29 cellular contexts compared by ENCODE assay signal in the genomic region with DNA sequence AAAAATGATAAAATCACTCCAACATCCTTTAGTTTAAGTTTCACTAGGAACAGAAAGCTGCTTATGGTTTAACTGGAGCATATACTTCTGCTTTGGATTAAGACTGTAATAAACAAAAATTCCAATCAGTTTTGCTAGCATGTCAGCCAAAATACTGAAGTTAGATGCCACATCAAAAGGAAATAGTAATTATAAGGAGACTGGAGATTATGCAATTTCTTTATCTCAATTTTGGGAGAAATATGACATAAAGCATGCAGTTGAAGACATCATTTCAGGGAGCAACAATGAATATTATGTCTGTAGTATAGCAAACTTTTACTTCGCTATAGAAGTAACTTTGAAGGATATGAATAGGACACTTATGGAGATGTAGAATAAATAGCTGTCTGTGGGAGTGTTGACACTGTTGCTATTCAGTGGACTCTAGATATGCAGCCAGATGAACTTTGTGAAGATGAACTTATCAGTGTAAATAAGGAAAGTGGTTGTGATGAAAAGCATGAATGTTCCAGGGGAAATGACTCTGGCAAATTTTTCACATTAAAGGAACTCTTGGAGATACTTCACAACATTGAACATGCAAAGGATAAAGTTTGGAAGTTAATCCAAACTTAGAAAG.
A peak's percentile ranks its signal among the peaks of the same experiment; 100 is the strongest.
DNase-seq lines count a peak whose midpoint lies in the region; ATAC-seq, FAIRE-seq and TF ChIP-seq lines count a peak whose summit lies in the region.
"Had no signal": no experiment of that assay in that cellular context is flagged by ENCODE, and none has a peak within 500 bp of the region (broad histone marks: within the 10 kb centered on the region; RNA-seq: fewer than 3 reads in every experiment).

No MANE protein-coding gene starts in this region.

- H4K20me1 ChIP-seq in K562 (replicated peaks; ENCODE audit: control insufficient read depth, insufficient read depth, low read length) = no peaks in the 10 kb centered on the region
- H4K20me1 ChIP-seq in HepG2 (ENCODE audit: insufficient read depth, low read length) = no peaks in the 10 kb centered on the region

- H3K9me1 ChIP-seq in K562 (ENCODE audit: control insufficient read depth, insufficient read depth, low read length) = no peaks in the 10 kb centered on the region

- H3K9me3 ChIP-seq in K562 (replicated peaks; ENCODE audit: control insufficient read depth, insufficient read depth, low read depth, low read length) (no peaks in the 10 kb centered on the region), HepG2 (ENCODE audit: low read length) (no peaks in the 10 kb centered on the region), transverse colon (no peaks in the 10 kb centered on the region), testis (no peaks in the 10 kb centered on the region), body of pancreas (no peaks in the 10 kb centered on the region)

- no peak overlapping the region for H3K27ac ChIP-seq in K562 (ENCODE audit: extremely low read depth, low read depth, low read length)
- peak overlapping the region; percentile 84 for H3K27ac ChIP-seq in HepG2 (ENCODE audit: extremely low read length, insufficient read depth, low read length)
- no peak overlapping the region for H3K27ac ChIP-seq in transverse colon
- no peak overlapping the region for H3K27ac ChIP-seq in testis
- H3K27ac ChIP-seq in body of pancreas = no peak overlapping the region
- H3K27ac ChIP-seq: RWPE1, SK-N-MC had no signal

- 67% methylated on average over 1 of the region's 1 CpG for WGBS in K562 (ENCODE audit: insufficient coverage, low coverage, missing lambda C conversion rate)
- WGBS in HepG2 (ENCODE audit: low lambda C conversion rate) = 3% methylated on average over 1 of the region's 1 CpG
- WGBS in transverse colon (ENCODE audit: low coverage in 1 of 2), 2 donors = 52 to 60% methylated on average over 1 of the region's 1 CpG
- 61 to 74% methylated on average over 1 of the region's 1 CpG for WGBS in testis, 2 donors
- 88 to 90% methylated on average over 1 of the region's 1 CpG for WGBS in body of pancreas, 2 donors

- in situ Hi-C loops in K562 (cut with MboI) (loop anchor here (25.0 kb wide), 1 partner anchor 720 kb away; a partner anchor contains a TSS), HepG2 (cut with HindIII; ENCODE audit: extremely low pct_ligation_motif_present, low pct_unique_long_range_greater_than_20kb) (loop anchor here (25.0 kb wide), 1 partner anchor 720 kb away; a partner anchor contains a TSS), transverse colon (cut with MboI; ENCODE audit: low pct_ligation_motif_present in 1 of 4, low pct_unique_long_range_greater_than_20kb in 1 of 4, low sequenced_read_pairs in 3 of 4) (loop anchor here in 1 of 4 donors (10.0 to 25.0 kb wide), 2 partner anchors 478 to 720 kb away; a partner anchor contains a TSS)

- H3K9ac ChIP-seq in K562 (ENCODE audit: insufficient read depth in 1 of 2, low read depth in 2 of 2, low read length in 2 of 2) = no peak overlapping the region
- H3K9ac ChIP-seq in HepG2 (ENCODE audit: insufficient read depth, low read depth, low read length) = peak overlapping the region; percentile 16; the same call in 1 of the 2 replicates

- DNase-seq in Right ventricle myocardium inferior (ENCODE audit: missing footprints) (no peak), cardiac septum (ENCODE audit: low spot score) (no peak), K562 (ENCODE audit: extremely low read depth in 1 of 4, low spot score in 3 of 4) (no peak), HepG2 (ENCODE audit: low spot score) (peak; percentile 94), transverse colon (no peak), testis (no peak), body of pancreas (no peak)
- DNase-seq: activated CD4-positive, alpha-beta T cell treated with anti-CD3 and anti-CD28 coated beads, Interleukin-2, amount 50 U/mL, for 48 hours; activated CD4-positive, CD25-positive, alpha-beta regulatory T cell treated with anti-CD3 and anti-CD28 coated beads, Interleukin-2, amount 50 U/mL, for 72 hours; activated naive CD4-positive, alpha-beta T cell treated with Interleukin-2 at 50 U/mL for 16 hours; activated T-cell treated with anti-CD3 and anti-CD28 coated beads, Interleukin-2, amount 50 U/mL, for 72 hours; CD4-positive, CD25-positive, alpha-beta regulatory T cell; HFFc6; immature natural killer cell; midbrain; naive thymus-derived CD4-positive, alpha-beta T cell; NCI-H1048; NCI-H1694; NCI-H446; NCI-H82; nucleus accumbens; stimulated activated CD4-positive, alpha-beta T cell treated with anti-CD3 and anti-CD28 coated beads, Interleukin-15, amount 100 ng/mL, for 24 hours; stimulated activated CD4-positive, alpha-beta T cell treated with anti-CD3 and anti-CD28 coated beads, Interleukin-4, amount 100 ng/mL, for 4 hours; T-helper 2 cell had no signal

- POLR2A ChIA-PET in K562 (lab: Yijun Ruan, JAX) (interaction anchor here (1.2 kb wide), 1 partner anchor 8 kb away, joined by 4 read pairs; no protein-coding TSS in a partner anchor), HepG2 (lab: Yijun Ruan, JAX) (no interaction called here)

- H2AFZ ChIP-seq in K562 (ENCODE audit: low read depth, low read length) (no peak overlapping the region), HepG2 (ENCODE audit: low read length) (no peak overlapping the region)
- H2AFZ ChIP-seq: GM23338 had no signal

- no peak overlapping the region for H3K4me2 ChIP-seq in K562 (ENCODE audit: insufficient read depth, low read length)
- peak overlapping the region; percentile 48 for H3K4me2 ChIP-seq in HepG2 (ENCODE audit: low read depth, low read length)
- H3K4me2 ChIP-seq: GM23338 had no signal

- H3K4me3 ChIP-seq in K562 = no peak overlapping the region
- H3K4me3 ChIP-seq in HepG2 (replicated peaks in 1 of 3; ENCODE audit: insufficient read depth in 1 of 3, low read depth in 2 of 3, low read length in 3 of 3) = peak overlapping the region in 1 of 3 experiments; percentile 17; a peak in 1 of 6 replicates
- H3K4me3 ChIP-seq in transverse colon = no peak overlapping the region
- no peak overlapping the region for H3K4me3 ChIP-seq in testis
- H3K4me3 ChIP-seq in body of pancreas = no peak overlapping the region
- H3K4me3 ChIP-seq: GM23338, SK-N-MC had no signal

- no peak for TF ChIP-seq RAD21 in K562 (CRISPR knock-in tag; conservative IDR thresholded peaks at IDR 0.05 in 1 of 2, IDR thresholded peaks at IDR 0.05 in 1 of 2)
- TF ChIP-seq RAD21 in HepG2 (CRISPR knock-in tag; IDR thresholded peaks at IDR 0.05) = no peak

- no peak for FAIRE-seq in K562 (lab: Jason Lieb, UNC)
- FAIRE-seq in HepG2 (lab: Jason Lieb, UNC) = peak; percentile 82
- FAIRE-seq: endothelial cell of umbilical vein had no signal

- ATAC-seq in Right ventricle myocardium inferior (peak; percentile 42), K562 (no peak), HepG2 (peak; percentile 93), GM19397 (IDR thresholded peaks at IDR 0.05; ENCODE audit: unreplicated experiment) (no peak), body of pancreas (no peak)
- ATAC-seq: activated T-cell treated with anti-CD3 and anti-CD28 coated beads, Interleukin-2, amount 50 U/mL, for 72 hours; GM23338; naive thymus-derived CD4-positive, alpha-beta T cell had no signal

- H3K36me3 ChIP-seq in K562 (ENCODE audit: control insufficient read depth, insufficient read depth, low read length) (no peaks in the 10 kb centered on the region), HepG2 (replicated peaks in 1 of 2; ENCODE audit: control insufficient read depth in 1 of 2, insufficient read depth in 2 of 2, low read length in 2 of 2) (no peaks in the 10 kb centered on the region), transverse colon (no peaks in the 10 kb centered on the region), testis (ENCODE audit: low read depth, missing control alignments) (no peaks in the 10 kb centered on the region), body of pancreas (replicated peaks in 1 of 2; ENCODE audit: insufficient read depth in 1 of 2, low read depth in 2 of 2) (no peaks in the 10 kb centered on the region)

- BruUV-seq in K562 (replicated peaks; lab: Mats Ljungman, UMichigan) (no TSS peak), HepG2 (replicated peaks; lab: Mats Ljungman, UMichigan) (no TSS peak)

- TF ChIP-seq POLR2A in K562 (conservative IDR thresholded peaks at IDR 0.05) (no peak), HepG2 (IDR thresholded peaks at IDR 0.05; ENCODE audit: insufficient read depth in 1 of 2, low read depth in 2 of 2, low read length in 2 of 2) (no peak), transverse colon (IDR thresholded peaks at IDR 0.05) (no peak), testis (IDR thresholded peaks at IDR 0.05) (no peak), body of pancreas (IDR thresholded peaks at IDR 0.05) (no peak)

- H3K4me1 ChIP-seq in K562 (replicated peaks in 1 of 2; ENCODE audit: control insufficient read depth in 2 of 2, insufficient read depth in 2 of 2, low read length in 2 of 2) (peaks cover 0 to 7% of the 10 kb centered on the region in 2 experiments; a peak in 2 of 5 replicates), HepG2 (ENCODE audit: insufficient read depth, low read length) (peaks cover 68% of the 10 kb centered on the region), transverse colon (peaks cover 0 to 20% (median 4%) of the 10 kb centered on the region in 4 donors), testis (no peaks in the 10 kb centered on the region), body of pancreas (no peaks in the 10 kb centered on the region)

- TF ChIP-seq CTCF in K562 (IDR thresholded peaks at IDR 0.05 in 2 of 3, conservative IDR thresholded peaks at IDR 0.05 in 1 of 3; ENCODE audit: insufficient read depth in 2 of 3, low read depth in 1 of 3, low read length in 3 of 3) (no peak), HepG2 (CRISPR knock-in tag; IDR thresholded peaks at IDR 0.05) (no peak), transverse colon (IDR thresholded peaks at IDR 0.05) (no peak), testis (IDR thresholded peaks at IDR 0.05) (no peak), body of pancreas (IDR thresholded peaks at IDR 0.05) (no peak)

- H3K79me2 ChIP-seq in K562 (ENCODE audit: control insufficient read depth, insufficient read depth, low read length) (no peaks in the 10 kb centered on the region), HepG2 (ENCODE audit: insufficient read depth, low read length) (no peaks in the 10 kb centered on the region)

- H3K27me3 ChIP-seq in K562 (ENCODE audit: control insufficient read depth in 2 of 2, insufficient read depth in 2 of 2, low read length in 2 of 2) (no peaks in the 10 kb centered on the region), HepG2 (ENCODE audit: control insufficient read depth in 1 of 2, insufficient read depth in 2 of 2, low read length in 2 of 2) (no peaks in the 10 kb centered on the region), transverse colon (no peaks in the 10 kb centered on the region), testis (no peaks in the 10 kb centered on the region), body of pancreas (no peaks in the 10 kb centered on the region)

- no peak for TF ChIP-seq EP300 in K562 (IDR thresholded peaks at IDR 0.05; ENCODE audit: low read length)
- TF ChIP-seq EP300 in HepG2 (IDR thresholded peaks at IDR 0.05; ENCODE audit: low read depth in 2 of 2, low read length in 2 of 2) = peak; percentile 47 to 95; a peak in 3 of 4 replicates
- peak; percentile 90 for TF ChIP-seq EP300 in HepG2 (CRISPR knock-in tag; IDR thresholded peaks at IDR 0.05; ENCODE audit: borderline replicate concordance)
- no peak for TF ChIP-seq EP300 in transverse colon (IDR thresholded peaks at IDR 0.05; ENCODE audit: low read depth)

- intact Hi-C loops in Right ventricle myocardium inferior (cut with DNase I) = no loop called here
- intact Hi-C loops in cardiac septum (cut with DNase I) = loop anchor here (10.0 kb wide), 1 partner anchor 728 kb away; a partner anchor contains a TSS
- intact Hi-C loops in K562 (cut with micrococcal nuclease) = no loop called here
- intact Hi-C loops in HepG2 (cut with micrococcal nuclease; ENCODE audit: unreplicated experiment) = loop anchor here (5.0 to 10.0 kb wide), 3 partner anchors 228 to 730 kb away; a partner anchor contains a TSS
- intact Hi-C loops in transverse colon (cut with DNase I; ENCODE audit: low total_unique reads) = no loop called here
- intact Hi-C loops in testis (cut with DNase I; ENCODE audit: low total_unique reads) = loop anchor here (10.0 kb wide), 1 partner anchor 458 kb away; no protein-coding TSS in a partner anchor
- intact Hi-C loops in body of pancreas (cut with DNase I) = loop anchor here (10.0 kb wide), 1 partner anchor 468 kb away; no protein-coding TSS in a partner anchor

- CTCF ChIA-PET in K562 (lab: Yijun Ruan, JAX; ENCODE audit: low intra/inter-chr PET ratio) (no interaction called here), HepG2 (lab: Yijun Ruan, JAX; ENCODE audit: low intra/inter-chr PET ratio, low total read pairs) (no interaction called here)

Comparison
In these comparisons a context has a peak if more than half of its experiments do, and no peak if none do; other contexts are left out.
1. intact Hi-C loops: an anchor here in cardiac septum (10.0 kb wide), HepG2 (5.0 to 10.0 kb wide), testis (10.0 kb wide) and body of pancreas (10.0 kb wide); none called in Right ventricle myocardium inferior, K562 and transverse colon.
2. ATAC-seq: peak in Right ventricle myocardium inferior (single experiment) and HepG2 (single experiment); none in K562 (single experiment), GM19397 (single experiment) and body of pancreas (single experiment).